Comparison of ENCODE assay signal across 24 cellular contexts in genomic region chr14:87052646-87053225, GRCh38.
DNase-seq lines count a peak whose midpoint lies in the region; ATAC-seq, FAIRE-seq and TF ChIP-seq lines count a peak whose summit lies in the region.
"Had no signal": no experiment of that assay in that cellular context is flagged by ENCODE, and none has a peak within 500 bp of the region (broad histone marks: within the 10 kb centered on the region; RNA-seq: fewer than 3 reads in every experiment).

No MANE protein-coding gene starts in this region.

- peak overlapping the region; percentile 27; the same call in 1 of the 2 replicates for H3K27ac ChIP-seq in SJCRH30
- H3K27ac ChIP-seq in MM.1S (ENCODE audit: low read length): no peak overlapping the region

- no peak for TF ChIP-seq CTCF in D721Med (IDR thresholded peaks at IDR 0.05; ENCODE audit: insufficient read depth, missing control alignments)
- no peak for TF ChIP-seq CTCF in MM.1S (IDR thresholded peaks at IDR 0.05; ENCODE audit: low read length)

- FAIRE-seq in D721Med (lab: Jason Lieb, UNC): peak; percentile 75
- FAIRE-seq: GM12891, GM18507 had no signal

- H3K27me3 ChIP-seq in SJCRH30 (no peaks in the 10 kb centered on the region), MM.1S (replicated peaks; ENCODE audit: insufficient read depth, low read length) (no peaks in the 10 kb centered on the region)
- H3K27me3 ChIP-seq: BE2C had no signal

- no peaks in the 10 kb centered on the region for H4K20me1 ChIP-seq in MM.1S (ENCODE audit: insufficient read depth, low read length)

- no peaks in the 10 kb centered on the region for H3F3A ChIP-seq in MM.1S (ENCODE audit: insufficient read depth, low read length)

- no peaks in the 10 kb centered on the region for H3K9me3 ChIP-seq in SJCRH30 (replicated peaks)
- no peaks in the 10 kb centered on the region for H3K9me3 ChIP-seq in MM.1S (replicated peaks; ENCODE audit: insufficient read depth, low read length)
- H3K9me3 ChIP-seq: BE2C, Caco-2 had no signal

- no peak overlapping the region for H2AFZ ChIP-seq in MM.1S (ENCODE audit: low read length)

- ATAC-seq in GM18907 (IDR thresholded peaks at IDR 0.05; ENCODE audit: unreplicated experiment) (no peak), GM18498 (IDR thresholded peaks at IDR 0.05; ENCODE audit: unreplicated experiment) (no peak), GM18861 (IDR thresholded peaks at IDR 0.05; ENCODE audit: unreplicated experiment) (no peak)
- ATAC-seq: SK-N-SH treated with all-trans-retinoic acid at 6 μM for 48 hours, T-cell had no signal

- H3K4me2 ChIP-seq in MM.1S (ENCODE audit: low read depth, low read length): no peak overlapping the region

- no peak overlapping the region for H3K9ac ChIP-seq in MM.1S (ENCODE audit: low read length)

- H3K36me3 ChIP-seq in SJCRH30: no peaks in the 10 kb centered on the region
- H3K36me3 ChIP-seq in MM.1S (replicated peaks; ENCODE audit: insufficient read depth, low read length): no peaks in the 10 kb centered on the region
- H3K36me3 ChIP-seq: BE2C had no signal

- DNase-seq in D721Med (ENCODE audit: insufficient read length, low spot score) (no peak), NCI-H2171 treated with DMSO at 0.1 percent for 48 hours (lab: John Stamatoyannopoulos, UW) (peak; percentile 96), SJCRH30 (peak; percentile 30 to 63), myocyte (ENCODE audit: low read depth) (peak; percentile 5), MM.1S (no peak)
- DNase-seq: BE2C; Caco-2; CD4-positive, alpha-beta T cell; H7; HFFc6; Kasumi-1; NCI-H1092 treated with DMSO at 0.1 percent for 48 hours; NCI-H2107; NCI-H345; NCI-H748 treated with DMSO at 0.1 percent for 48 hours; RPMI8226; SHP77 treated with DMSO at 0.1 percent for 48 hours; T-cell had no signal

- H3K9me2 ChIP-seq in MM.1S (replicated peaks; ENCODE audit: insufficient read depth, low read length): no peaks in the 10 kb centered on the region

- H3K4me3 ChIP-seq in SJCRH30 (no peak overlapping the region), MM.1S (ENCODE audit: low read length) (no peak overlapping the region)

- H3K4me1 ChIP-seq in SJCRH30 (peaks cover 11% of the 10 kb centered on the region), MM.1S (ENCODE audit: low read length) (no peaks in the 10 kb centered on the region)
- H3K4me1 ChIP-seq: BE2C, Caco-2 had no signal

- no peaks in the 10 kb centered on the region for H3K79me2 ChIP-seq in MM.1S (ENCODE audit: low read length)

Comparison
In these comparisons a context has a peak if more than half of its experiments do, and no peak if none do; other contexts are left out.
1. DNase-seq: peak in NCI-H2171 treated with DMSO at 0.1 percent for 48 hours (single experiment), SJCRH30 (2 of 2) and myocyte (single experiment); none in D721Med (single experiment) and MM.1S (single experiment).